Comparison of ENCODE assay signal across 8 cellular contexts in genomic region chr12:119036878-119037493, GRCh38. TPM values are rescaled to one million over a fixed set of nuclear protein-coding genes. Genes with fewer than 3 reads are reported as not detected.
DNase-seq lines count a peak whose midpoint lies in the region; ATAC-seq and TF ChIP-seq lines count a peak whose summit lies in the region.

No MANE protein-coding gene starts in this region.

- no peak for ATAC-seq in HG02970 (IDR thresholded peaks at IDR 0.05; ENCODE audit: low FRiP score, unreplicated experiment)
- no peak for ATAC-seq in activated T-helper 17 cell treated with anti-CD3 and anti-CD28 coated beads, Interleukin-2, amount 50 U/mL, for 72 hours (replicated peaks)

- peaks cover 10% of the 10 kb centered on the region for H3K27me3 Mint-ChIP-seq in activated T-helper 17 cell treated with anti-CD3 and anti-CD28 coated beads, Interleukin-2, amount 50 U/mL, for 72 hours

- H3K4me2 ChIP-seq in parathyroid adenoma (ENCODE audit: low read length): no peak overlapping the region

- H3K27me3 ChIP-seq in colonic mucosa: no peaks in the 10 kb centered on the region
- H3K27me3 ChIP-seq in parathyroid adenoma (ENCODE audit: control insufficient read depth, insufficient read depth, low read length): no peaks in the 10 kb centered on the region

- TF ChIP-seq CTCF in colonic mucosa (IDR thresholded peaks at IDR 0.05): no peak
- peak; percentile 69 for TF ChIP-seq CTCF in parathyroid adenoma (IDR thresholded peaks at IDR 0.05)

- no peak overlapping the region for H3K4me3 Mint-ChIP-seq in activated T-helper 17 cell treated with anti-CD3 and anti-CD28 coated beads, Interleukin-2, amount 50 U/mL, for 72 hours

- peak; percentile 5 for DNase-seq in stimulated activated CD4-positive, alpha-beta T cell treated with anti-CD3 and anti-CD28 coated beads, Interleukin-1b, Interleukin-23, amount 100 ng/mL, for 48 hours
- no peak for DNase-seq in stimulated activated CD4-positive, alpha-beta T cell treated with anti-CD3 and anti-CD28 coated beads, Interleukin-4, amount 100 ng/mL, for 1 hour
- DNase-seq in NCI-H1105 treated with DMSO at 0.1 percent for 48 hours (lab: John Stamatoyannopoulos, UW) (peak; percentile 41), colonic mucosa (peak; percentile 21), dedifferentiated amniotic fluid mesenchymal stem cell (ENCODE audit: extremely low spot score) (no peak)

- H3K4me1 ChIP-seq in colonic mucosa: no peaks in the 10 kb centered on the region
- H3K4me1 ChIP-seq in parathyroid adenoma: peaks cover 9% of the 10 kb centered on the region

- no peak overlapping the region for H3K4me3 ChIP-seq in colonic mucosa
- no peak overlapping the region for H3K4me3 ChIP-seq in parathyroid adenoma (ENCODE audit: low read depth, low read length)

- no peaks in the 10 kb centered on the region for H3K4me1 Mint-ChIP-seq in activated T-helper 17 cell treated with anti-CD3 and anti-CD28 coated beads, Interleukin-2, amount 50 U/mL, for 72 hours

- no peak overlapping the region for H3K27ac Mint-ChIP-seq in activated T-helper 17 cell treated with anti-CD3 and anti-CD28 coated beads, Interleukin-2, amount 50 U/mL, for 72 hours

- no peaks in the 10 kb centered on the region for H3K9me3 Mint-ChIP-seq in activated T-helper 17 cell treated with anti-CD3 and anti-CD28 coated beads, Interleukin-2, amount 50 U/mL, for 72 hours

- H3K36me3 ChIP-seq in colonic mucosa: no peaks in the 10 kb centered on the region
- H3K36me3 ChIP-seq in parathyroid adenoma (ENCODE audit: control insufficient read depth, insufficient read depth, low read length): no peaks in the 10 kb centered on the region

- H3K79me2 ChIP-seq in parathyroid adenoma: peaks cover 4% of the 10 kb centered on the region

- H2AFZ ChIP-seq in parathyroid adenoma: no peak overlapping the region

- H3K9ac ChIP-seq in colonic mucosa (ENCODE audit: low read depth in 2 of 2, low read length in 2 of 2) (no peak overlapping the region), parathyroid adenoma (no peak overlapping the region)

- intact Hi-C loops in colonic mucosa (cut with DNase I): loop anchor here (10.0 kb wide), 1 partner anchor 632 kb away; no protein-coding TSS in a partner anchor

- no peaks in the 10 kb centered on the region for H3K36me3 Mint-ChIP-seq in activated T-helper 17 cell treated with anti-CD3 and anti-CD28 coated beads, Interleukin-2, amount 50 U/mL, for 72 hours (ENCODE audit: low read depth)

- H3K9me3 ChIP-seq in colonic mucosa (no peaks in the 10 kb centered on the region), parathyroid adenoma (ENCODE audit: control insufficient read depth, low read length) (no peaks in the 10 kb centered on the region)

- H3K27ac ChIP-seq in colonic mucosa (no peak overlapping the region), parathyroid adenoma (no peak overlapping the region)

RNA-seq across cellular contexts. Expression of gene SRRM4, which starts 55.6 kb away (rescaled TPM):
- under 1 TPM in 1 of 2 donors, not detected in 1; 0.27 TPM for total RNA-seq in colonic mucosa
- total RNA-seq in activated T-helper 17 cell treated with anti-CD3 and anti-CD28 coated beads, Interleukin-2, amount 50 U/mL, for 72 hours: not detected

Comparison
In these comparisons a context has a peak if more than half of its experiments do, and no peak if none do; other contexts are left out.
1. DNase-seq: peak in stimulated activated CD4-positive, alpha-beta T cell treated with anti-CD3 and anti-CD28 coated beads, Interleukin-1b, Interleukin-23, amount 100 ng/mL, for 48 hours (single experiment), NCI-H1105 treated with DMSO at 0.1 percent for 48 hours (single experiment) and colonic mucosa (single experiment); none in stimulated activated CD4-positive, alpha-beta T cell treated with anti-CD3 and anti-CD28 coated beads, Interleukin-4, amount 100 ng/mL, for 1 hour (single experiment) and dedifferentiated amniotic fluid mesenchymal stem cell (single experiment).